In the genomic region with DNA sequence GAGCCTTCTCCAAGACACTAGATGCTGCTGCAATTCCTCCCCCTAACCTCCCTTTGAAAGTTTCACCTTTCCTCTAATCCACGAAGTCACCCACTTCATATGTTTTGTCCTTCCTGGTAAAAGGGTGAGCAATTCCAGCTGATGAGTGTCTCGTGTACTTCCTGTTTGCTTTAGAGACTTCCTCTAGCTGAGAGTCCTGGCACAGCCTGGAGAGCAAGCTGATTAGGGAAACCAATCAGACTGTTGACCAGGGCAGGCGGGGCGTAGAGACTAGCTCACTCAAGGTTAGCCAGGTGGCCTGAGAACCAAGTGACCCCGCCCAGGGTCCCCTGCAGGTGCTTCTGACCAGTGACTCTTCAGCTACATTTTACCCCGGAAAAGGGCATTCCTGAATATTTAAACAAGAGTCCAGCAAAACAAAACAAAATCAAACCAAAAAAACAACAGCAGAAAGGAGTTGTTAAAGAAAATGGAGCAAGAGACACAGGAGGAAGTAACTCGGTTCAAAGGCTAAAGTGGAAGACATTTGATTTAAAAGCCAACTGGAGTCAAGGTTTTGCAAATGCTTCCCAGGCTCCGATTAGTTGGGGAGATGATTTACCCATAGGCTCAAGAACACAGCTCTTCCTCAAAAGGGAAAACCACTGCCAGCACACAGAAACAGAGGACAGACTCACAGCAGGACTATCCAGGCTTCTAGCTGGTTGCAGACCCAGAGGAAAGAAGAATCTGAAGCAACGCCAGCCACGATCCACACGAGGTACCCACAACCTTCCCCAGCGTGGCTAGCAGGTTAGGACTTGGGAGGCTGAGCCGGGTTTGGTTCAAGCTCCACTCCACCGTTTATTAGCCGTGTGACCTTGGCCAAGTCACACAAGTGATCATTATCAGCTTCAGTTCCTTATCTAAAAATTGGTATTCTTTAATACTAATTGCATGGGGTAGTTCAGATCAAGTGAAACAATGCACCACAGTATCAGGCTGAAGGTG, we compare ENCODE assay signal across 8 cellular contexts. TPM values are rescaled to one million over a fixed set of nuclear protein-coding genes. Genes with fewer than 3 reads are reported as not detected.
DNase-seq lines count a peak whose midpoint lies in the region; ATAC-seq and TF ChIP-seq lines count a peak whose summit lies in the region.

No MANE protein-coding gene starts in this region.

- peaks cover 0 to 4% (median 0%) of the 10 kb centered on the region in 4 donors for H3K36me3 ChIP-seq in right lobe of liver
- no peaks in the 10 kb centered on the region for H3K36me3 ChIP-seq in aorta (ENCODE audit: control insufficient read depth in 1 of 2, insufficient read depth in 2 of 2, low read length in 1 of 2)
- H3K36me3 ChIP-seq in HAP-1 (replicated peaks): peaks cover 13% of the 10 kb centered on the region

- TF ChIP-seq CTCF in cardiac fibroblast (IDR thresholded peaks at IDR 0.05; ENCODE audit: low read depth, low read length): no peak
- no peak for TF ChIP-seq CTCF in right lobe of liver (IDR thresholded peaks at IDR 0.05)

- no peaks in the 10 kb centered on the region for H3K27me3 ChIP-seq in right lobe of liver
- H3K27me3 ChIP-seq in aorta (ENCODE audit: control insufficient read depth in 1 of 2, insufficient read depth in 2 of 2, low read length in 1 of 2): no peaks in the 10 kb centered on the region
- no peaks in the 10 kb centered on the region for H3K27me3 ChIP-seq in HAP-1 (ENCODE audit: low read depth)

- in situ Hi-C loops in HAP-1 (cut with MboI; ENCODE audit: low sequenced_read_pairs): no loop called here

- H3K4me3 ChIP-seq in cardiac fibroblast (replicated peaks in 1 of 2; ENCODE audit: low read depth in 2 of 2, low read length in 2 of 2) (no peak overlapping the region), right lobe of liver (peak overlapping the region; percentile 5 to 35 (median 9)), aorta (ENCODE audit: low read length in 2 of 2) (no peak overlapping the region), HAP-1 (no peak overlapping the region)

- intact Hi-C loops in right lobe of liver (cut with DNase I): no loop called here
- intact Hi-C loops in aorta (cut with DNase I): no loop called here

- DNase-seq in GM03348 (ENCODE audit: low spot score) (peak; percentile 48), NCI-H748 (lab: John Stamatoyannopoulos, UW; ENCODE audit: unreplicated experiment) (peak; percentile 70), cardiac fibroblast (ENCODE audit: low read depth in 2 of 2) (peak; percentile 82 to 83), right lobe of liver (peak; percentile 89 to 92 (median 91)), aorta (peak in 1 of 2 donors; percentile 77), HAP-1 (ENCODE audit: low spot score in 2 of 2) (no peak), NCI-H2107 (lab: John Stamatoyannopoulos, UW) (no peak)

- 13% methylated on average over 11 of the region's 15 CpGs for WGBS in right lobe of liver (ENCODE audit: insufficient coverage, low coverage, low lambda C conversion rate, missing lambda C conversion rate)
- 67 to 69% methylated on average over 15 of the region's 15 CpGs for WGBS in aorta, 2 donors

- H3K27ac ChIP-seq in right lobe of liver (peak overlapping the region; percentile 44 to 93 (median 74)), aorta (ENCODE audit: low read depth in 1 of 2, low read length in 2 of 2) (no peak overlapping the region)

- ATAC-seq in right lobe of liver (peak; percentile 93 to 95 (median 94)), aorta (ENCODE audit: low FRiP score) (peak; percentile 56), HG03460 (IDR thresholded peaks at IDR 0.05; ENCODE audit: unreplicated experiment) (no peak)

- peak; percentile 52 for TF ChIP-seq POLR2A in right lobe of liver (IDR thresholded peaks at IDR 0.05)

- no peaks in the 10 kb centered on the region for H3K9me3 ChIP-seq in right lobe of liver
- H3K9me3 ChIP-seq in aorta (ENCODE audit: control insufficient read depth, low read length): no peaks in the 10 kb centered on the region
- no peaks in the 10 kb centered on the region for H3K9me3 ChIP-seq in HAP-1

- H3K4me1 ChIP-seq in right lobe of liver: peaks cover 0 to 62% (median 22%) of the 10 kb centered on the region in 4 donors
- no peaks in the 10 kb centered on the region for H3K4me1 ChIP-seq in aorta (ENCODE audit: control insufficient read depth in 1 of 2, insufficient read depth in 2 of 2, low read length in 2 of 2)
- no peaks in the 10 kb centered on the region for H3K4me1 ChIP-seq in HAP-1

RNA-seq across cellular contexts. Expression of gene HSPB9, which starts 13.4 kb away (rescaled TPM):
- total RNA-seq in right lobe of liver: 1 to 10 TPM in 2 of 6 experiments, under 1 TPM in 4; 0.38 to 1.6 (median 0.85) TPM
- not detected for total RNA-seq in aorta
- under 1 TPM; 0.15 to 0.63 TPM for polyA plus RNA-seq in aorta

RNA-seq across cellular contexts. Expression of gene KAT2A, which starts 14.8 kb away (rescaled TPM):
- total RNA-seq in right lobe of liver (10 to 100 TPM; 14.3 to 36.4 (median 21.3) TPM), aorta (10 to 100 TPM; 24.8 to 49.3 TPM)
- 100 to 1,000 TPM in 1 of 2 donors, 1 to 10 TPM in 1; 8.9 to 109 TPM for polyA plus RNA-seq in aorta

RNA-seq across cellular contexts. Expression of gene RAB5C, which starts 18.8 kb away (rescaled TPM):
- total RNA-seq in right lobe of liver (100 to 1,000 TPM in 1 of 6 experiments, 10 to 100 TPM in 5; 54.0 to 108 (median 65.3) TPM), aorta (100 to 1,000 TPM; 109 to 130 TPM)
- polyA plus RNA-seq in aorta: 100 to 1,000 TPM; 122 to 156 TPM

RNA-seq across cellular contexts. Expression of gene DHX58, which starts 23.4 kb away (rescaled TPM):
- 10 to 100 TPM in 4 of 6 experiments, 1 to 10 TPM in 2; 9.0 to 27.9 (median 19.6) TPM for total RNA-seq in right lobe of liver
- total RNA-seq in aorta: 10 to 100 TPM; 11.6 to 24.5 TPM
- polyA plus RNA-seq in aorta: 10 to 100 TPM in 1 of 2 donors, 1 to 10 TPM in 1; 3.6 to 45.5 TPM

RNA-seq across cellular contexts. Expression of gene ZNF385C, which starts 37.7 kb away (rescaled TPM):
- total RNA-seq in right lobe of liver: 1 to 10 TPM in 1 of 6 experiments, under 1 TPM in 2, not detected in 3; 0.11 to 1.2 (median 0.11) TPM
- not detected for total RNA-seq in aorta
- under 1 TPM in 1 of 2 donors, not detected in 1; 0.49 TPM for polyA plus RNA-seq in aorta

Comparison
In these comparisons a context has a peak if more than half of its experiments do, and no peak if none do; other contexts are left out.
1. DNase-seq: peak in GM03348 (single experiment), NCI-H748 (single experiment), cardiac fibroblast (2 of 2) and right lobe of liver (3 of 3); none in HAP-1 (0 of 2) and NCI-H2107 (single experiment).
2. H3K4me3 ChIP-seq: peak in right lobe of liver (3 of 3); none in cardiac fibroblast (0 of 2), aorta (0 of 2) and HAP-1 (single experiment).
3. H3K27ac ChIP-seq: peak in right lobe of liver (3 of 3); none in aorta (0 of 2).